ENCODE assay signal across 1 cellular context in the genomic region with DNA sequence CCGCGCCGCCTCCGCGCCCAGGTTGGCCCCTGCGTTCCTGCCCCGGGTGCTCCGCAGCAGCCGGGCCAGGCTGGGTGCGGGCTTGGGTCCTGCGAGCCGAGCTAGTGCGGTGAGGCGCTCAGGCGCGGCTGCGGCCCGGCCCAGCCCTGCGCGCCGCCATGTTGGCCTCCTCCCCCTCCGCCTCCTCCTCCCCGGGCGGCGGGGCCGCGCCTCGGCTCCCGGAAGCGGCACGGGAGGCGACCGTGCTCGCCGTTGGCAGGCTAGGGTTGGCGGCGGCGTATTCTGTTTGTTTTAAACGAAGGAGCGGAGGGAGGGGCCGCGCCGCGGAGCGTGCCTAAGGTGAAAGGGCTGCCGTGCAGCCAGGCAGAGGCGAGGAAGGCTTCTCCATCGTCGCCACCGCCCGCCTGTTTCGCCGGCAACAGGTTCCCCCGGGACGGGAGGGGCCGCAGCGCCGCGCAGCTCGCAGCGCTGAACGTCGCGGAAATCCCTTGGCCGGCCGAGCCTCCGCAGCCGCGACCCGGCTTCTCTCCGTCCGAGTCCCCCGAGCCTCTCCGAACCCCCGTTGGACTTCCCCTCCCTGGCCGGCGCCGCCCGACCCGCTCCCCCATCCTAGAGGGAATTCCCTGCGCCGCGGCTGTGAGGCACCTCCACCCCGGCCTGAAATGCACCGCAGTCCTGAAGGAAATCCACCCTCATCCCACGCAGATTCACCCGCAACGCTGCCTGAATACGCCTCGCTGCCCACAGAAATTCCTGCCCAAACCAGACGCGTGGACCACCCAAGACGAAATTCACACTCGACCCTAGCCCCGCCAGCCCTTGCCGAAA.
TF ChIP-seq lines count a peak whose summit lies in the region.

A gene with protein sequence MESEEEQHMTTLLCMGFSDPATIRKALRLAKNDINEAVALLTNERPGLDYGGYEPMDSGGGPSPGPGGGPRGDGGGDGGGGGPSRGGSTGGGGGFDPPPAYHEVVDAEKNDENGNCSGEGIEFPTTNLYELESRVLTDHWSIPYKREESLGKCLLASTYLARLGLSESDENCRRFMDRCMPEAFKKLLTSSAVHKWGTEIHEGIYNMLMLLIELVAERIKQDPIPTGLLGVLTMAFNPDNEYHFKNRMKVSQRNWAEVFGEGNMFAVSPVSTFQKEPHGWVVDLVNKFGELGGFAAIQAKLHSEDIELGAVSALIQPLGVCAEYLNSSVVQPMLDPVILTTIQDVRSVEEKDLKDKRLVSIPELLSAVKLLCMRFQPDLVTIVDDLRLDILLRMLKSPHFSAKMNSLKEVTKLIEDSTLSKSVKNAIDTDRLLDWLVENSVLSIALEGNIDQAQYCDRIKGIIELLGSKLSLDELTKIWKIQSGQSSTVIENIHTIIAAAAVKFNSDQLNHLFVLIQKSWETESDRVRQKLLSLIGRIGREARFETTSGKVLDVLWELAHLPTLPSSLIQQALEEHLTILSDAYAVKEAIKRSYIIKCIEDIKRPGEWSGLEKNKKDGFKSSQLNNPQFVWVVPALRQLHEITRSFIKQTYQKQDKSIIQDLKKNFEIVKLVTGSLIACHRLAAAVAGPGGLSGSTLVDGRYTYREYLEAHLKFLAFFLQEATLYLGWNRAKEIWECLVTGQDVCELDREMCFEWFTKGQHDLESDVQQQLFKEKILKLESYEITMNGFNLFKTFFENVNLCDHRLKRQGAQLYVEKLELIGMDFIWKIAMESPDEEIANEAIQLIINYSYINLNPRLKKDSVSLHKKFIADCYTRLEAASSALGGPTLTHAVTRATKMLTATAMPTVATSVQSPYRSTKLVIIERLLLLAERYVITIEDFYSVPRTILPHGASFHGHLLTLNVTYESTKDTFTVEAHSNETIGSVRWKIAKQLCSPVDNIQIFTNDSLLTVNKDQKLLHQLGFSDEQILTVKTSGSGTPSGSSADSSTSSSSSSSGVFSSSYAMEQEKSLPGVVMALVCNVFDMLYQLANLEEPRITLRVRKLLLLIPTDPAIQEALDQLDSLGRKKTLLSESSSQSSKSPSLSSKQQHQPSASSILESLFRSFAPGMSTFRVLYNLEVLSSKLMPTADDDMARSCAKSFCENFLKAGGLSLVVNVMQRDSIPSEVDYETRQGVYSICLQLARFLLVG (N-terminal part only) (minus strand): TSS at position 171 of the 828 bp plus-strand sequence. CDS start 251 bp downstream, outside the sequence.

TF ChIP-seq in K562, 482 proteins besides CTCF, POLR2A, EP300 and RAD21 (continued from another document and continues in another):
- TF ChIP-seq NUFIP1 (IDR thresholded peaks at IDR 0.05; ENCODE audit: partially characterized antibody) (no peak), ZNF133 (CRISPR knock-in tag; IDR thresholded peaks at IDR 0.05) (no peak), TBL1XR1 (IDR thresholded peaks at IDR 0.05; ENCODE audit: low read length in 2 of 2) (no peak; a peak in 1 of 4 replicates), MTF1 (CRISPR knock-in tag; IDR thresholded peaks at IDR 0.05; ENCODE audit: borderline replicate concordance) (no peak), LARP7 (IDR thresholded peaks at IDR 0.05) (no peak), ZNF124 (CRISPR knock-in tag; IDR thresholded peaks at IDR 0.05) (no peak), PCBP2 (IDR thresholded peaks at IDR 0.05; ENCODE audit: low read depth, low read length, poor library complexity, severe bottlenecking) (no peak), ZNF780A (CRISPR knock-in tag; IDR thresholded peaks at IDR 0.05) (no peak), NCOA4 (IDR thresholded peaks at IDR 0.05; ENCODE audit: partially characterized antibody) (no peak), BRCA1 (IDR thresholded peaks at IDR 0.05) (no peak), BRCA1 (CRISPR knock-in tag; IDR thresholded peaks at IDR 0.05) (no peak), ATF7 (IDR thresholded peaks at IDR 0.05) (peak; percentile 50; the same call in 1 of the 2 replicates), PHF8 (IDR thresholded peaks at IDR 0.05; ENCODE audit: borderline replicate concordance, low read length) (peak; percentile 91), RHOXF2B (CRISPR knock-in tag; conservative IDR thresholded peaks at IDR 0.05) (no peak), EWSR1 (IDR thresholded peaks at IDR 0.05; ENCODE audit: borderline replicate concordance, low read depth, partially characterized antibody) (no peak), CC2D1A (IDR thresholded peaks at IDR 0.05) (no peak), NFE2 (IDR thresholded peaks at IDR 0.05; ENCODE audit: low read depth) (no peak), ADNP (tag; IDR thresholded peaks at IDR 0.05) (no peak), MAFK (IDR thresholded peaks at IDR 0.05; ENCODE audit: low read length) (no peak), NR2C1 (IDR thresholded peaks at IDR 0.05) (no peak), NR2C1 (tag; IDR thresholded peaks at IDR 0.05) (no peak), PHTF2 (CRISPR knock-in tag; IDR thresholded peaks at IDR 0.05) (no peak), ZNF77 (CRISPR knock-in tag; IDR thresholded peaks at IDR 0.05) (no peak), TAF15 (IDR thresholded peaks at IDR 0.05; ENCODE audit: low read depth, low read length) (no peak), HDAC2 (IDR thresholded peaks at IDR 0.05) (no peak), ZNF324 (CRISPR knock-in tag; IDR thresholded peaks at IDR 0.05) (no peak), TCF7L2 (IDR thresholded peaks at IDR 0.05; ENCODE audit: low read depth, low read length) (no peak), NFYB (IDR thresholded peaks at IDR 0.05; ENCODE audit: extremely low read depth, insufficient read length) (no peak), CHD1 (IDR thresholded peaks at IDR 0.05; ENCODE audit: low read length) (peak; percentile 22), ZNF282 (CRISPR knock-in tag; IDR thresholded peaks at IDR 0.05) (no peak), ZNF253 (CRISPR knock-in tag; conservative IDR thresholded peaks at IDR 0.05) (no peak), ZFX (CRISPR knock-in tag; IDR thresholded peaks at IDR 0.05) (peak; percentile 88)
- TF ChIP-seq, protein P1, sequence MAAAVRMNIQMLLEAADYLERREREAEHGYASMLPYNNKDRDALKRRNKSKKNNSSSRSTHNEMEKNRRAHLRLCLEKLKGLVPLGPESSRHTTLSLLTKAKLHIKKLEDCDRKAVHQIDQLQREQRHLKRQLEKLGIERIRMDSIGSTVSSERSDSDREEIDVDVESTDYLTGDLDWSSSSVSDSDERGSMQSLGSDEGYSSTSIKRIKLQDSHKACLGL (CRISPR knock-in tag; IDR thresholded peaks at IDR 0.05; ENCODE audit: borderline replicate concordance, poor library complexity, severe bottlenecking) = no peak
- TF ChIP-seq, protein P2, sequence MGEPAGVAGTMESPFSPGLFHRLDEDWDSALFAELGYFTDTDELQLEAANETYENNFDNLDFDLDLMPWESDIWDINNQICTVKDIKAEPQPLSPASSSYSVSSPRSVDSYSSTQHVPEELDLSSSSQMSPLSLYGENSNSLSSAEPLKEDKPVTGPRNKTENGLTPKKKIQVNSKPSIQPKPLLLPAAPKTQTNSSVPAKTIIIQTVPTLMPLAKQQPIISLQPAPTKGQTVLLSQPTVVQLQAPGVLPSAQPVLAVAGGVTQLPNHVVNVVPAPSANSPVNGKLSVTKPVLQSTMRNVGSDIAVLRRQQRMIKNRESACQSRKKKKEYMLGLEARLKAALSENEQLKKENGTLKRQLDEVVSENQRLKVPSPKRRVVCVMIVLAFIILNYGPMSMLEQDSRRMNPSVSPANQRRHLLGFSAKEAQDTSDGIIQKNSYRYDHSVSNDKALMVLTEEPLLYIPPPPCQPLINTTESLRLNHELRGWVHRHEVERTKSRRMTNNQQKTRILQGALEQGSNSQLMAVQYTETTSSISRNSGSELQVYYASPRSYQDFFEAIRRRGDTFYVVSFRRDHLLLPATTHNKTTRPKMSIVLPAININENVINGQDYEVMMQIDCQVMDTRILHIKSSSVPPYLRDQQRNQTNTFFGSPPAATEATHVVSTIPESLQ (CRISPR knock-in tag; IDR thresholded peaks at IDR 0.05) = no peak
- TF ChIP-seq, protein P3, sequence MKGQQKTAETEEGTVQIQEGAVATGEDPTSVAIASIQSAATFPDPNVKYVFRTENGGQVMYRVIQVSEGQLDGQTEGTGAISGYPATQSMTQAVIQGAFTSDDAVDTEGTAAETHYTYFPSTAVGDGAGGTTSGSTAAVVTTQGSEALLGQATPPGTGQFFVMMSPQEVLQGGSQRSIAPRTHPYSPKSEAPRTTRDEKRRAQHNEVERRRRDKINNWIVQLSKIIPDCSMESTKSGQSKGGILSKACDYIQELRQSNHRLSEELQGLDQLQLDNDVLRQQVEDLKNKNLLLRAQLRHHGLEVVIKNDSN (CRISPR knock-in tag; IDR thresholded peaks at IDR 0.05) = no peak
- TF ChIP-seq, protein P4, sequence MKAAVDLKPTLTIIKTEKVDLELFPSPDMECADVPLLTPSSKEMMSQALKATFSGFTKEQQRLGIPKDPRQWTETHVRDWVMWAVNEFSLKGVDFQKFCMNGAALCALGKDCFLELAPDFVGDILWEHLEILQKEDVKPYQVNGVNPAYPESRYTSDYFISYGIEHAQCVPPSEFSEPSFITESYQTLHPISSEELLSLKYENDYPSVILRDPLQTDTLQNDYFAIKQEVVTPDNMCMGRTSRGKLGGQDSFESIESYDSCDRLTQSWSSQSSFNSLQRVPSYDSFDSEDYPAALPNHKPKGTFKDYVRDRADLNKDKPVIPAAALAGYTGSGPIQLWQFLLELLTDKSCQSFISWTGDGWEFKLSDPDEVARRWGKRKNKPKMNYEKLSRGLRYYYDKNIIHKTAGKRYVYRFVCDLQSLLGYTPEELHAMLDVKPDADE (conservative IDR thresholded peaks at IDR 0.05; ENCODE audit: control insufficient read depth, low read depth, low read length) = peak; percentile 59; the same call in 1 of the 2 replicates
- TF ChIP-seq, protein P5, sequence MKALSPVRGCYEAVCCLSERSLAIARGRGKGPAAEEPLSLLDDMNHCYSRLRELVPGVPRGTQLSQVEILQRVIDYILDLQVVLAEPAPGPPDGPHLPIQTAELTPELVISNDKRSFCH (CRISPR knock-in tag; IDR thresholded peaks at IDR 0.05) = no peak
- TF ChIP-seq, protein P5 (tag; IDR thresholded peaks at IDR 0.05) = peak; percentile 52; the same call in 1 of the 2 replicates
- TF ChIP-seq, protein P6, sequence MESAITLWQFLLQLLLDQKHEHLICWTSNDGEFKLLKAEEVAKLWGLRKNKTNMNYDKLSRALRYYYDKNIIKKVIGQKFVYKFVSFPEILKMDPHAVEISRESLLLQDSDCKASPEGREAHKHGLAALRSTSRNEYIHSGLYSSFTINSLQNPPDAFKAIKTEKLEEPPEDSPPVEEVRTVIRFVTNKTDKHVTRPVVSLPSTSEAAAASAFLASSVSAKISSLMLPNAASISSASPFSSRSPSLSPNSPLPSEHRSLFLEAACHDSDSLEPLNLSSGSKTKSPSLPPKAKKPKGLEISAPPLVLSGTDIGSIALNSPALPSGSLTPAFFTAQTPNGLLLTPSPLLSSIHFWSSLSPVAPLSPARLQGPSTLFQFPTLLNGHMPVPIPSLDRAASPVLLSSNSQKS (CRISPR knock-in tag; IDR thresholded peaks at IDR 0.05) = no peak
- TF ChIP-seq, protein P7, sequence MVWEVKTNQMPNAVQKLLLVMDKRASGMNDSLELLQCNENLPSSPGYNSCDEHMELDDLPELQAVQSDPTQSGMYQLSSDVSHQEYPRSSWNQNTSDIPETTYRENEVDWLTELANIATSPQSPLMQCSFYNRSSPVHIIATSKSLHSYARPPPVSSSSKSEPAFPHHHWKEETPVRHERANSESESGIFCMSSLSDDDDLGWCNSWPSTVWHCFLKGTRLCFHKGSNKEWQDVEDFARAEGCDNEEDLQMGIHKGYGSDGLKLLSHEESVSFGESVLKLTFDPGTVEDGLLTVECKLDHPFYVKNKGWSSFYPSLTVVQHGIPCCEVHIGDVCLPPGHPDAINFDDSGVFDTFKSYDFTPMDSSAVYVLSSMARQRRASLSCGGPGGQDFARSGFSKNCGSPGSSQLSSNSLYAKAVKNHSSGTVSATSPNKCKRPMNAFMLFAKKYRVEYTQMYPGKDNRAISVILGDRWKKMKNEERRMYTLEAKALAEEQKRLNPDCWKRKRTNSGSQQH (CRISPR knock-in tag; IDR thresholded peaks at IDR 0.05) = no peak
- TF ChIP-seq, protein P8, sequence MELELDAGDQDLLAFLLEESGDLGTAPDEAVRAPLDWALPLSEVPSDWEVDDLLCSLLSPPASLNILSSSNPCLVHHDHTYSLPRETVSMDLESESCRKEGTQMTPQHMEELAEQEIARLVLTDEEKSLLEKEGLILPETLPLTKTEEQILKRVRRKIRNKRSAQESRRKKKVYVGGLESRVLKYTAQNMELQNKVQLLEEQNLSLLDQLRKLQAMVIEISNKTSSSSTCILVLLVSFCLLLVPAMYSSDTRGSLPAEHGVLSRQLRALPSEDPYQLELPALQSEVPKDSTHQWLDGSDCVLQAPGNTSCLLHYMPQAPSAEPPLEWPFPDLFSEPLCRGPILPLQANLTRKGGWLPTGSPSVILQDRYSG (tag; conservative IDR thresholded peaks at IDR 0.05; ENCODE audit: low read depth) = no peak
- TF ChIP-seq, protein P9, sequence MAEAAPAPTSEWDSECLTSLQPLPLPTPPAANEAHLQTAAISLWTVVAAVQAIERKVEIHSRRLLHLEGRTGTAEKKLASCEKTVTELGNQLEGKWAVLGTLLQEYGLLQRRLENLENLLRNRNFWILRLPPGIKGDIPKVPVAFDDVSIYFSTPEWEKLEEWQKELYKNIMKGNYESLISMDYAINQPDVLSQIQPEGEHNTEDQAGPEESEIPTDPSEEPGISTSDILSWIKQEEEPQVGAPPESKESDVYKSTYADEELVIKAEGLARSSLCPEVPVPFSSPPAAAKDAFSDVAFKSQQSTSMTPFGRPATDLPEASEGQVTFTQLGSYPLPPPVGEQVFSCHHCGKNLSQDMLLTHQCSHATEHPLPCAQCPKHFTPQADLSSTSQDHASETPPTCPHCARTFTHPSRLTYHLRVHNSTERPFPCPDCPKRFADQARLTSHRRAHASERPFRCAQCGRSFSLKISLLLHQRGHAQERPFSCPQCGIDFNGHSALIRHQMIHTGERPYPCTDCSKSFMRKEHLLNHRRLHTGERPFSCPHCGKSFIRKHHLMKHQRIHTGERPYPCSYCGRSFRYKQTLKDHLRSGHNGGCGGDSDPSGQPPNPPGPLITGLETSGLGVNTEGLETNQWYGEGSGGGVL (CRISPR knock-in tag; IDR thresholded peaks at IDR 0.05) = no peak
